9 cellular contexts compared by ENCODE assay signal in genomic region chr16:30090607-30091332, GRCh38. TPM values are rescaled to one million over a fixed set of nuclear protein-coding genes. Genes with fewer than 3 reads are reported as not detected.
DNase-seq lines count a peak whose midpoint lies in the region; ATAC-seq, FAIRE-seq and TF ChIP-seq lines count a peak whose summit lies in the region.
"Had no signal": no experiment of that assay in that cellular context is flagged by ENCODE, and none has a peak within 500 bp of the region (broad histone marks: within the 10 kb centered on the region; RNA-seq: fewer than 3 reads in every experiment).

No MANE protein-coding gene starts in this region.

- TF ChIP-seq CTCF in MCF 10A (IDR thresholded peaks at IDR 0.05; ENCODE audit: unreplicated experiment) (no peak), upper lobe of right lung (IDR thresholded peaks at IDR 0.05) (no peak)

- H3K27ac Mint-ChIP-seq in activated naive CD4-positive, alpha-beta T cell treated with anti-CD3 and anti-CD28 coated beads, Interleukin-2, amount 50 U/mL, for 24 hours = peak overlapping the region; percentile 83
- H3K27ac Mint-ChIP-seq in MCF 10A (ENCODE audit: low read depth, unreplicated experiment) = peak overlapping the region; percentile 57

- peaks cover 57% of the 10 kb centered on the region for H3K4me1 Mint-ChIP-seq in activated naive CD4-positive, alpha-beta T cell treated with anti-CD3 and anti-CD28 coated beads, Interleukin-2, amount 50 U/mL, for 24 hours
- H3K4me1 Mint-ChIP-seq in MCF 10A (ENCODE audit: insufficient read depth, unreplicated experiment) = peaks cover 35% of the 10 kb centered on the region

- no peaks in the 10 kb centered on the region for H3K27me3 ChIP-seq in muscle layer of colon (ENCODE audit: control insufficient read depth in 1 of 2, insufficient read depth in 2 of 2, low read length in 2 of 2)
- H3K27me3 ChIP-seq in upper lobe of right lung = no peaks in the 10 kb centered on the region

- ATAC-seq in upper lobe of right lung = no peak
- ATAC-seq in HG03354 (IDR thresholded peaks at IDR 0.05; ENCODE audit: poor library complexity, severe bottlenecking, unreplicated experiment) = no peak

- H3K36me3 ChIP-seq in muscle layer of colon (ENCODE audit: insufficient read depth, low read length) (peaks cover 14% of the 10 kb centered on the region), upper lobe of right lung (peaks cover 18% of the 10 kb centered on the region)

- no peak for FAIRE-seq in RCC 7860 (lab: Jason Lieb, UNC)

- no peak overlapping the region for H3K9ac ChIP-seq in muscle layer of colon (ENCODE audit: low read length)

- intact Hi-C loops in MCF 10A (cut with micrococcal nuclease) = loop anchor here (10.0 kb wide), 1 partner anchor 314 kb away; the partner anchor contains the start of gene ZNF771
- intact Hi-C loops in upper lobe of right lung (cut with DNase I) = no loop called here

- H3K4me1 ChIP-seq in muscle layer of colon (ENCODE audit: insufficient read depth, low read length) (peaks cover 25% of the 10 kb centered on the region), upper lobe of right lung (peaks cover 45% of the 10 kb centered on the region)

- no peak for DNase-seq in activated naive CD4-positive, alpha-beta T cell (lab: John Stamatoyannopoulos, UW)
- DNase-seq in MCF 10A (ENCODE audit: unreplicated experiment) (no peak), upper lobe of right lung (no peak), RCC 7860 (ENCODE audit: low spot score) (no peak), MV-4-11 (lab: John Stamatoyannopoulos, UW) (no peak)
- DNase-seq: RPMI8226 had no signal

- H3K27ac ChIP-seq in muscle layer of colon (ENCODE audit: low read depth, low read length) = peak overlapping the region; percentile 39
- peak overlapping the region; percentile 79 for H3K27ac ChIP-seq in upper lobe of right lung

- H3K9me3 ChIP-seq in muscle layer of colon (ENCODE audit: low read length) = no peaks in the 10 kb centered on the region
- no peaks in the 10 kb centered on the region for H3K9me3 ChIP-seq in upper lobe of right lung

- BruUV-seq in MCF 10A (replicated peaks; lab: Mats Ljungman, UMichigan) = no TSS peak

- CTCF ChIA-PET in MCF 10A (lab: Yijun Ruan, JAX) = interaction anchor here (0.6 to 4.3 kb wide), 11 partner anchors 9 to 538 kb away, joined by 3 to 24 read pairs (median 4); partner anchors contain the start of gene GDPD3

- no peaks in the 10 kb centered on the region for H3K27me3 Mint-ChIP-seq in activated naive CD4-positive, alpha-beta T cell treated with anti-CD3 and anti-CD28 coated beads, Interleukin-2, amount 50 U/mL, for 24 hours
- no peaks in the 10 kb centered on the region for H3K27me3 Mint-ChIP-seq in MCF 10A (ENCODE audit: insufficient read depth, unreplicated experiment)

- POLR2A ChIA-PET in MCF 10A (lab: Yijun Ruan, JAX) = interaction anchor here (0.6 to 3.6 kb wide), 7 partner anchors 11 to 1048 kb away, joined by 3 to 50 read pairs (median 5); partner anchors contain the start of genes ALDOA, CORO1A, MAPK3 and PPP4C

- no peaks in the 10 kb centered on the region for H3K9me3 Mint-ChIP-seq in activated naive CD4-positive, alpha-beta T cell treated with anti-CD3 and anti-CD28 coated beads, Interleukin-2, amount 50 U/mL, for 24 hours
- no peaks in the 10 kb centered on the region for H3K9me3 Mint-ChIP-seq in MCF 10A (ENCODE audit: unreplicated experiment)

- H3K36me3 Mint-ChIP-seq in activated naive CD4-positive, alpha-beta T cell treated with anti-CD3 and anti-CD28 coated beads, Interleukin-2, amount 50 U/mL, for 24 hours = no peaks in the 10 kb centered on the region
- H3K36me3 Mint-ChIP-seq in MCF 10A (ENCODE audit: insufficient read depth, unreplicated experiment) = peaks cover 17% of the 10 kb centered on the region

- peak overlapping the region in 1 of 2 donors; percentile 49 for H3K4me3 ChIP-seq in muscle layer of colon (ENCODE audit: low read depth in 1 of 2, low read length in 2 of 2)
- peak overlapping the region; percentile 62 for H3K4me3 ChIP-seq in upper lobe of right lung

- peak overlapping the region; percentile 59 for H3K4me3 Mint-ChIP-seq in activated naive CD4-positive, alpha-beta T cell treated with anti-CD3 and anti-CD28 coated beads, Interleukin-2, amount 50 U/mL, for 24 hours
- no peak overlapping the region for H3K4me3 Mint-ChIP-seq in MCF 10A (ENCODE audit: unreplicated experiment)

RNA-seq across cellular contexts. Expression of gene TBX6, which starts 1.0 kb away (rescaled TPM):
- total RNA-seq in MCF 10A (2022) = 0.16 and 0.47 TPM in 2 replicates
- total RNA-seq in upper lobe of right lung = 1.4 TPM

RNA-seq across cellular contexts. Expression of gene YPEL3, which starts 5.2 kb away (rescaled TPM):
- 8.8 and 9.2 TPM in 2 replicates for total RNA-seq in MCF 10A (2022)
- 93.6 TPM for total RNA-seq in upper lobe of right lung

RNA-seq across cellular contexts. Expression of gene PPP4C, which starts 15.0 kb away (rescaled TPM):
- total RNA-seq in MCF 10A (2022) = 93.2 and 99.7 TPM in 2 replicates
- 74.2 TPM for total RNA-seq in upper lobe of right lung

RNA-seq across cellular contexts. Expression of gene GDPD3, which starts 22.6 kb away (rescaled TPM):
- total RNA-seq in MCF 10A (2022) = 0.49 and 1.5 TPM in 2 replicates
- total RNA-seq in upper lobe of right lung = 11.5 TPM

RNA-seq across cellular contexts. Expression of gene ALDOA, which starts 25.2 kb away (rescaled TPM):
- total RNA-seq in MCF 10A (2022) = 1,141 and 1,165 TPM in 2 replicates
- 689 TPM for total RNA-seq in upper lobe of right lung
